ENCODE assay signal across 8 cellular contexts in the genomic region with DNA sequence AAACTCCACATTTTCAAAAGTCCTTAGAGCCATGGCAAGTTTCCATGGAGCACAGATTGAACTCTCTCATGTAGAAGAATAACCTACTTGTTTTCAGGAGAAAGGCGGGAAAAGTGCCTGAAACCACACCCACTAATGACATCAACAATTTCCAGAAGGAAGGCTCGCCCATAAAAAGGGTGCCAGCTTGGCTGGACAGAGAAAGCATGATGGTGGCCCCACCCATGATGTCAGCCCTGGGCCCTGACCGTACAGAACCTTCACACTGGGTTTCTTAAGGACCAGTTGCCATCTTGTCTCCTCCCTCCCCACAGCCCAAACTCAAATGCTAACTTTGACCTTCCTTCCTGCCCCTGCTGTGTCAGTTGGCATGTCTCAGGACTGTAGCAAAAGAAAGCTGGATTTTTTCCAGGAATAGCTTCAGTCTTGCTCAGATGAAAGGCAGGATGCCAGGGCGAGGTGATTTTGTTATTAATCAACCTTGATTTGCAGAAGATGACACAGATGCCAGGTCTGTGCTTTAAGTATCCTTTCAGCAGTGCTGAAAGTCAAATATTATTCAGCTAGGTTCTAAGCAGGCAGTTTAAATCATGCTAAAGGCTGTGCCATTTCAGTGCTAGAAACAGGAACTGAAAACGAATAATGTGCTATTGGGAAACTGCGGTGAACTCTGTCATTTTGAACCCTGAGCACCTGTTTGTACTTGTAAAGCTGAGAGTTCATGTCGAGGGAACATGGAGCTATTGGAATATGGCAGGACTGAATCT.
A peak's percentile ranks its signal among the peaks of the same experiment; 100 is the strongest.
DNase-seq lines count a peak whose midpoint lies in the region; ATAC-seq and TF ChIP-seq lines count a peak whose summit lies in the region.

No MANE protein-coding gene starts in this region.

- peaks cover 9% of the 10 kb centered on the region for H3K4me1 Mint-ChIP-seq in activated naive CD4-positive, alpha-beta T cell treated with anti-CD3 and anti-CD28 coated beads for 36 hours (ENCODE audit: low read depth)
- H3K4me1 Mint-ChIP-seq in activated naive CD4-positive, alpha-beta T cell treated with anti-CD3 and anti-CD28 coated beads, Interleukin-2, amount 10 ng/mL, durations not matched to agents 7 days and 5 days = peaks cover 8% of the 10 kb centered on the region
- H3K4me1 Mint-ChIP-seq in type B pancreatic cell (ENCODE audit: unreplicated experiment) (peaks cover 5% of the 10 kb centered on the region), endodermal cell (peaks cover 3% of the 10 kb centered on the region)

- H3K9me3 Mint-ChIP-seq in activated naive CD4-positive, alpha-beta T cell treated with anti-CD3 and anti-CD28 coated beads for 36 hours = no peaks in the 10 kb centered on the region
- no peaks in the 10 kb centered on the region for H3K9me3 Mint-ChIP-seq in activated naive CD4-positive, alpha-beta T cell treated with anti-CD3 and anti-CD28 coated beads, Interleukin-2, amount 10 ng/mL, durations not matched to agents 7 days and 5 days
- H3K9me3 Mint-ChIP-seq in type B pancreatic cell (peaks cover 6% of the 10 kb centered on the region), endodermal cell (no peaks in the 10 kb centered on the region)

- H3K36me3 ChIP-seq in endodermal cell (ENCODE audit: control insufficient read depth, insufficient read depth, low read length) = no peaks in the 10 kb centered on the region

- WGBS in endodermal cell (ENCODE audit: insufficient coverage in 1 of 2, insufficient read length in 1 of 2), 2 experiments = 82 to 95% methylated on average over 5 to 7 of the region's 7 CpGs

- CTCF ChIA-PET in activated naive CD4-positive, alpha-beta T cell treated with anti-CD3 and anti-CD28 coated beads for 36 hours (lab: Charles Lee) = interaction anchor here (1.1 kb wide), 1 partner anchor 13 kb away, joined by 3 read pairs; no protein-coding TSS in a partner anchor
- CTCF ChIA-PET in activated naive CD4-positive, alpha-beta T cell treated with anti-CD3 and anti-CD28 coated beads, Interleukin-2, amount 10 ng/mL, durations not matched to agents 7 days and 5 days (lab: Charles Lee) = interaction anchor here (0.5 kb wide), 1 partner anchor 1251 kb away, joined by 3 read pairs; no protein-coding TSS in a partner anchor

- H3K27ac ChIP-seq in endodermal cell (ENCODE audit: low read depth, low read length) = no peak overlapping the region

- no peaks in the 10 kb centered on the region for H3K4me1 ChIP-seq in endodermal cell (ENCODE audit: control insufficient read depth, insufficient read depth, low read length)

- no peak overlapping the region for H3K4me3 Mint-ChIP-seq in activated naive CD4-positive, alpha-beta T cell treated with anti-CD3 and anti-CD28 coated beads for 36 hours
- no peak overlapping the region for H3K4me3 Mint-ChIP-seq in activated naive CD4-positive, alpha-beta T cell treated with anti-CD3 and anti-CD28 coated beads, Interleukin-2, amount 10 ng/mL, durations not matched to agents 7 days and 5 days
- H3K4me3 Mint-ChIP-seq in type B pancreatic cell = no peak overlapping the region
- H3K4me3 Mint-ChIP-seq in endodermal cell = no peak overlapping the region

- ATAC-seq in HG03064 (IDR thresholded peaks at IDR 0.05; ENCODE audit: low read depth, unreplicated experiment) = peak; percentile 86

- no peaks in the 10 kb centered on the region for H3K27me3 Mint-ChIP-seq in activated naive CD4-positive, alpha-beta T cell treated with anti-CD3 and anti-CD28 coated beads for 36 hours (ENCODE audit: low read depth)
- no peaks in the 10 kb centered on the region for H3K27me3 Mint-ChIP-seq in activated naive CD4-positive, alpha-beta T cell treated with anti-CD3 and anti-CD28 coated beads, Interleukin-2, amount 10 ng/mL, durations not matched to agents 7 days and 5 days
- H3K27me3 Mint-ChIP-seq in type B pancreatic cell (no peaks in the 10 kb centered on the region), endodermal cell (ENCODE audit: insufficient read depth) (no peaks in the 10 kb centered on the region)

- peak; percentile 16 for DNase-seq in activated naive CD4-positive, alpha-beta T cell treated with anti-CD3 and anti-CD28 coated beads for 36 hours
- no peak for DNase-seq in activated naive CD4-positive, alpha-beta T cell treated with anti-CD3 and anti-CD28 coated beads, Interleukin-2, amount 10 ng/mL, durations not matched to agents 7 days and 5 days
- DNase-seq in SKM-1 treated with dmso at 0.1 percent for 144 hours (lab: John Stamatoyannopoulos, UW; ENCODE audit: unreplicated experiment) = peak; percentile 87
- peak; percentile 51 for DNase-seq in mucosa of gallbladder (ENCODE audit: low spot score)
- no peak for DNase-seq in type B pancreatic cell (ENCODE audit: extremely low spot score, unreplicated experiment)
- no peak for DNase-seq in endodermal cell
- no peak for DNase-seq in OCI-M1 (lab: John Stamatoyannopoulos, UW)

- H3K36me3 Mint-ChIP-seq in activated naive CD4-positive, alpha-beta T cell treated with anti-CD3 and anti-CD28 coated beads for 36 hours (ENCODE audit: low read depth) = no peaks in the 10 kb centered on the region
- no peaks in the 10 kb centered on the region for H3K36me3 Mint-ChIP-seq in activated naive CD4-positive, alpha-beta T cell treated with anti-CD3 and anti-CD28 coated beads, Interleukin-2, amount 10 ng/mL, durations not matched to agents 7 days and 5 days
- no peaks in the 10 kb centered on the region for H3K36me3 Mint-ChIP-seq in type B pancreatic cell
- no peaks in the 10 kb centered on the region for H3K36me3 Mint-ChIP-seq in endodermal cell (ENCODE audit: low read depth)

- TF ChIP-seq CTCF in type B pancreatic cell (conservative IDR thresholded peaks at IDR 0.05) = no peak
- no peak for TF ChIP-seq CTCF in endodermal cell (conservative IDR thresholded peaks at IDR 0.05)

- no peaks in the 10 kb centered on the region for H3K27me3 ChIP-seq in endodermal cell (ENCODE audit: control insufficient read depth, insufficient read depth, low read length, poor library complexity, severe bottlenecking)

- no peak overlapping the region for H3K27ac Mint-ChIP-seq in activated naive CD4-positive, alpha-beta T cell treated with anti-CD3 and anti-CD28 coated beads for 36 hours
- H3K27ac Mint-ChIP-seq in activated naive CD4-positive, alpha-beta T cell treated with anti-CD3 and anti-CD28 coated beads, Interleukin-2, amount 10 ng/mL, durations not matched to agents 7 days and 5 days = no peak overlapping the region
- H3K27ac Mint-ChIP-seq in type B pancreatic cell (no peak overlapping the region), endodermal cell (no peak overlapping the region)

- no peaks in the 10 kb centered on the region for H3K9me3 ChIP-seq in endodermal cell (ENCODE audit: control insufficient read depth, low read length)

- no peak overlapping the region for H3K4me3 ChIP-seq in endodermal cell (ENCODE audit: low read length)

- no peak overlapping the region for H3K9ac ChIP-seq in endodermal cell (ENCODE audit: extremely low read depth, low read length, poor library complexity, severe bottlenecking)

- intact Hi-C loops in activated naive CD4-positive, alpha-beta T cell treated with anti-CD3 and anti-CD28 coated beads for 36 hours (cut with micrococcal nuclease) = loop anchor here (10.0 kb wide), 2 partner anchors 824 to 1144 kb away; a partner anchor contains a TSS

Comparison
In these comparisons a context has a peak if more than half of its experiments do, and no peak if none do; other contexts are left out.
1. DNase-seq: peak in activated naive CD4-positive, alpha-beta T cell treated with anti-CD3 and anti-CD28 coated beads for 36 hours (single experiment), SKM-1 treated with dmso at 0.1 percent for 144 hours (single experiment) and mucosa of gallbladder (single experiment); none in activated naive CD4-positive, alpha-beta T cell treated with anti-CD3 and anti-CD28 coated beads, Interleukin-2, amount 10 ng/mL, durations not matched to agents 7 days and 5 days (single experiment), type B pancreatic cell (single experiment), endodermal cell (single experiment) and OCI-M1 (single experiment).